1 cellular context compared by ENCODE assay signal in the genomic region with DNA sequence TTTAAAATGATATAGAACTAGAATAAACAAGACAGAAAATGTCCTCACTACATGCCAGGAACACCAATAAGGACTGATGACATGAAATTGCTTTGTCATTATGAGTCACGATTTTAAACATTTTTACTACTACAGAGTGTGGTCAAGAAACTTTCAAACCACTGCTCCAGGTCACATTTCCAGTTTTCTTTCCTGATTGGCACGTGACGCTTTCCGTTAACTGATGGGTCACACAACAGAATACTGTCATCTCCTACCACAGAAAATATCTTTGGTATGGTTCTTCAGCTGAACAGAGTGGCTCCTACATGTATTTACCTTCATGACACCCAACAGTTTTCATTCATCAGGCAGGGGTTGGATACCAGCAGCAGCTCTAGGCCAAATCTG.
A peak's percentile ranks its signal among the peaks of the same experiment; 100 is the strongest.
TF ChIP-seq lines count a peak whose summit lies in the region.

No MANE protein-coding gene starts in this region.

TF ChIP-seq in K562, 482 proteins besides CTCF, POLR2A, EP300 and RAD21 (continued from another document and continues in another):
- TF ChIP-seq, protein P1, sequence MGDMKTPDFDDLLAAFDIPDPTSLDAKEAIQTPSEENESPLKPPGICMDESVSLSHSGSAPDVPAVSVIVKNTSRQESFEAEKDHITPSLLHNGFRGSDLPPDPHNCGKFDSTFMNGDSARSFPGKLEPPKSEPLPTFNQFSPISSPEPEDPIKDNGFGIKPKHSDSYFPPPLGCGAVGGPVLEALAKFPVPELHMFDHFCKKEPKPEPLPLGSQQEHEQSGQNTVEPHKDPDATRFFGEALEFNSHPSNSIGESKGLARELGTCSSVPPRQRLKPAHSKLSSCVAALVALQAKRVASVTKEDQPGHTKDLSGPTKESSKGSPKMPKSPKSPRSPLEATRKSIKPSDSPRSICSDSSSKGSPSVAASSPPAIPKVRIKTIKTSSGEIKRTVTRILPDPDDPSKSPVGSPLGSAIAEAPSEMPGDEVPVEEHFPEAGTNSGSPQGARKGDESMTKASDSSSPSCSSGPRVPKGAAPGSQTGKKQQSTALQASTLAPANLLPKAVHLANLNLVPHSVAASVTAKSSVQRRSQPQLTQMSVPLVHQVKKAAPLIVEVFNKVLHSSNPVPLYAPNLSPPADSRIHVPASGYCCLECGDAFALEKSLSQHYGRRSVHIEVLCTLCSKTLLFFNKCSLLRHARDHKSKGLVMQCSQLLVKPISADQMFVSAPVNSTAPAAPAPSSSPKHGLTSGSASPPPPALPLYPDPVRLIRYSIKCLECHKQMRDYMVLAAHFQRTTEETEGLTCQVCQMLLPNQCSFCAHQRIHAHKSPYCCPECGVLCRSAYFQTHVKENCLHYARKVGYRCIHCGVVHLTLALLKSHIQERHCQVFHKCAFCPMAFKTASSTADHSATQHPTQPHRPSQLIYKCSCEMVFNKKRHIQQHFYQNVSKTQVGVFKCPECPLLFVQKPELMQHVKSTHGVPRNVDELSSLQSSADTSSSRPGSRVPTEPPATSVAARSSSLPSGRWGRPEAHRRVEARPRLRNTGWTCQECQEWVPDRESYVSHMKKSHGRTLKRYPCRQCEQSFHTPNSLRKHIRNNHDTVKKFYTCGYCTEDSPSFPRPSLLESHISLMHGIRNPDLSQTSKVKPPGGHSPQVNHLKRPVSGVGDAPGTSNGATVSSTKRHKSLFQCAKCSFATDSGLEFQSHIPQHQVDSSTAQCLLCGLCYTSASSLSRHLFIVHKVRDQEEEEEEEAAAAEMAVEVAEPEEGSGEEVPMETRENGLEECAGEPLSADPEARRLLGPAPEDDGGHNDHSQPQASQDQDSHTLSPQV (IDR thresholded peaks at IDR 0.05) = peak; percentile 86
- TF ChIP-seq, protein P2, sequence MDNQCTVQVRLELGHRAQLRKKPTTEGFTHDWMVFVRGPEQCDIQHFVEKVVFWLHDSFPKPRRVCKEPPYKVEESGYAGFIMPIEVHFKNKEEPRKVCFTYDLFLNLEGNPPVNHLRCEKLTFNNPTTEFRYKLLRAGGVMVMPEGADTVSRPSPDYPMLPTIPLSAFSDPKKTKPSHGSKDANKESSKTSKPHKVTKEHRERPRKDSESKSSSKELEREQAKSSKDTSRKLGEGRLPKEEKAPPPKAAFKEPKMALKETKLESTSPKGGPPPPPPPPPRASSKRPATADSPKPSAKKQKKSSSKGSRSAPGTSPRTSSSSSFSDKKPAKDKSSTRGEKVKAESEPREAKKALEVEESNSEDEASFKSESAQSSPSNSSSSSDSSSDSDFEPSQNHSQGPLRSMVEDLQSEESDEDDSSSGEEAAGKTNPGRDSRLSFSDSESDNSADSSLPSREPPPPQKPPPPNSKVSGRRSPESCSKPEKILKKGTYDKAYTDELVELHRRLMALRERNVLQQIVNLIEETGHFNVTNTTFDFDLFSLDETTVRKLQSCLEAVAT (IDR thresholded peaks at IDR 0.05) = no peak
- TF ChIP-seq BRD4 (IDR thresholded peaks at IDR 0.05) = no peak
- TF ChIP-seq, protein P3, sequence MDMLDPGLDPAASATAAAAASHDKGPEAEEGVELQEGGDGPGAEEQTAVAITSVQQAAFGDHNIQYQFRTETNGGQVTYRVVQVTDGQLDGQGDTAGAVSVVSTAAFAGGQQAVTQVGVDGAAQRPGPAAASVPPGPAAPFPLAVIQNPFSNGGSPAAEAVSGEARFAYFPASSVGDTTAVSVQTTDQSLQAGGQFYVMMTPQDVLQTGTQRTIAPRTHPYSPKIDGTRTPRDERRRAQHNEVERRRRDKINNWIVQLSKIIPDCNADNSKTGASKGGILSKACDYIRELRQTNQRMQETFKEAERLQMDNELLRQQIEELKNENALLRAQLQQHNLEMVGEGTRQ (CRISPR knock-in tag; IDR thresholded peaks at IDR 0.05) = peak; percentile 67
- no peak for TF ChIP-seq ZNF780A (CRISPR knock-in tag; IDR thresholded peaks at IDR 0.05)
- TF ChIP-seq, protein P4, sequence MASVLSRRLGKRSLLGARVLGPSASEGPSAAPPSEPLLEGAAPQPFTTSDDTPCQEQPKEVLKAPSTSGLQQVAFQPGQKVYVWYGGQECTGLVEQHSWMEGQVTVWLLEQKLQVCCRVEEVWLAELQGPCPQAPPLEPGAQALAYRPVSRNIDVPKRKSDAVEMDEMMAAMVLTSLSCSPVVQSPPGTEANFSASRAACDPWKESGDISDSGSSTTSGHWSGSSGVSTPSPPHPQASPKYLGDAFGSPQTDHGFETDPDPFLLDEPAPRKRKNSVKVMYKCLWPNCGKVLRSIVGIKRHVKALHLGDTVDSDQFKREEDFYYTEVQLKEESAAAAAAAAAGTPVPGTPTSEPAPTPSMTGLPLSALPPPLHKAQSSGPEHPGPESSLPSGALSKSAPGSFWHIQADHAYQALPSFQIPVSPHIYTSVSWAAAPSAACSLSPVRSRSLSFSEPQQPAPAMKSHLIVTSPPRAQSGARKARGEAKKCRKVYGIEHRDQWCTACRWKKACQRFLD (CRISPR knock-in tag; IDR thresholded peaks at IDR 0.05) = 0 out of 2 replicates have a peak, but pooled peaks have one; percentile 30
- TF ChIP-seq, protein P5, sequence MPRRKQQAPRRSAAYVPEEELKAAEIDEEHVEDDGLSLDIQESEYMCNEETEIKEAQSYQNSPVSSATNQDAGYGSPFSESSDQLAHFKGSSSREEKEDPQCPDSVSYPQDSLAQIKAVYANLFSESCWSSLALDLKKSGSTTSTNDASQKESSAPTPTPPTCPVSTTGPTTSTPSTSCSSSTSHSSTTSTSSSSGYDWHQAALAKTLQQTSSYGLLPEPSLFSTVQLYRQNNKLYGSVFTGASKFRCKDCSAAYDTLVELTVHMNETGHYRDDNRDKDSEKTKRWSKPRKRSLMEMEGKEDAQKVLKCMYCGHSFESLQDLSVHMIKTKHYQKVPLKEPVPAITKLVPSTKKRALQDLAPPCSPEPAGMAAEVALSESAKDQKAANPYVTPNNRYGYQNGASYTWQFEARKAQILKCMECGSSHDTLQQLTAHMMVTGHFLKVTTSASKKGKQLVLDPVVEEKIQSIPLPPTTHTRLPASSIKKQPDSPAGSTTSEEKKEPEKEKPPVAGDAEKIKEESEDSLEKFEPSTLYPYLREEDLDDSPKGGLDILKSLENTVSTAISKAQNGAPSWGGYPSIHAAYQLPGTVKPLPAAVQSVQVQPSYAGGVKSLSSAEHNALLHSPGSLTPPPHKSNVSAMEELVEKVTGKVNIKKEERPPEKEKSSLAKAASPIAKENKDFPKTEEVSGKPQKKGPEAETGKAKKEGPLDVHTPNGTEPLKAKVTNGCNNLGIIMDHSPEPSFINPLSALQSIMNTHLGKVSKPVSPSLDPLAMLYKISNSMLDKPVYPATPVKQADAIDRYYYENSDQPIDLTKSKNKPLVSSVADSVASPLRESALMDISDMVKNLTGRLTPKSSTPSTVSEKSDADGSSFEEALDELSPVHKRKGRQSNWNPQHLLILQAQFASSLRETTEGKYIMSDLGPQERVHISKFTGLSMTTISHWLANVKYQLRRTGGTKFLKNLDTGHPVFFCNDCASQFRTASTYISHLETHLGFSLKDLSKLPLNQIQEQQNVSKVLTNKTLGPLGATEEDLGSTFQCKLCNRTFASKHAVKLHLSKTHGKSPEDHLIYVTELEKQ (CRISPR knock-in tag; IDR thresholded peaks at IDR 0.05) = no peak
- TF ChIP-seq C11orf30 (IDR thresholded peaks at IDR 0.05; ENCODE audit: low read depth) = peak; percentile 85
- TF ChIP-seq CBFA2T2 (conservative IDR thresholded peaks at IDR 0.05) = 0 out of 2 replicates have a peak, but pooled peaks have one; percentile 18
- no peak for TF ChIP-seq PPARD (CRISPR knock-in tag; IDR thresholded peaks at IDR 0.05)
- TF ChIP-seq ZNF184 (CRISPR knock-in tag; IDR thresholded peaks at IDR 0.05) = no peak
- peak; percentile 61; the same call in 1 of the 2 replicates for TF ChIP-seq FOXM1 (IDR thresholded peaks at IDR 0.05; ENCODE audit: low read depth)
- no peak for TF ChIP-seq FOXM1 (CRISPR knock-in tag; IDR thresholded peaks at IDR 0.05; ENCODE audit: low read depth)
- no peak for TF ChIP-seq PURB (CRISPR knock-in tag; IDR thresholded peaks at IDR 0.05; ENCODE audit: low read depth)
- TF ChIP-seq MAFK (IDR thresholded peaks at IDR 0.05; ENCODE audit: low read length) = peak; percentile 69; the same call in 1 of the 2 replicates
- TF ChIP-seq FOSL1 (tag; conservative IDR thresholded peaks at IDR 0.05) = peak; percentile 87
- TF ChIP-seq, protein P6, sequence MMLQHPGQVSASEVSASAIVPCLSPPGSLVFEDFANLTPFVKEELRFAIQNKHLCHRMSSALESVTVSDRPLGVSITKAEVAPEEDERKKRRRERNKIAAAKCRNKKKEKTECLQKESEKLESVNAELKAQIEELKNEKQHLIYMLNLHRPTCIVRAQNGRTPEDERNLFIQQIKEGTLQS (IDR thresholded peaks at IDR 0.05) = peak; percentile 84
- TF ChIP-seq, protein P6 (CRISPR knock-in tag; conservative IDR thresholded peaks at IDR 0.05) = no peak
- no peak for TF ChIP-seq TAF1 (IDR thresholded peaks at IDR 0.05; ENCODE audit: control insufficient read depth, extremely low read depth, insufficient read depth, low read length, severe bottlenecking)
- TF ChIP-seq, protein P7, sequence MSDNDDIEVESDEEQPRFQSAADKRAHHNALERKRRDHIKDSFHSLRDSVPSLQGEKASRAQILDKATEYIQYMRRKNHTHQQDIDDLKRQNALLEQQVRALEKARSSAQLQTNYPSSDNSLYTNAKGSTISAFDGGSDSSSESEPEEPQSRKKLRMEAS (CRISPR knock-in tag; IDR thresholded peaks at IDR 0.05) = no peak
- peak; percentile 17 for TF ChIP-seq TAF9B (IDR thresholded peaks at IDR 0.05; ENCODE audit: partially characterized antibody)
- no peak for TF ChIP-seq PYGO2 (tag; IDR thresholded peaks at IDR 0.05)
- TF ChIP-seq WHSC1 (IDR thresholded peaks at IDR 0.05; ENCODE audit: low read length) = no peak
- TF ChIP-seq, protein P8, sequence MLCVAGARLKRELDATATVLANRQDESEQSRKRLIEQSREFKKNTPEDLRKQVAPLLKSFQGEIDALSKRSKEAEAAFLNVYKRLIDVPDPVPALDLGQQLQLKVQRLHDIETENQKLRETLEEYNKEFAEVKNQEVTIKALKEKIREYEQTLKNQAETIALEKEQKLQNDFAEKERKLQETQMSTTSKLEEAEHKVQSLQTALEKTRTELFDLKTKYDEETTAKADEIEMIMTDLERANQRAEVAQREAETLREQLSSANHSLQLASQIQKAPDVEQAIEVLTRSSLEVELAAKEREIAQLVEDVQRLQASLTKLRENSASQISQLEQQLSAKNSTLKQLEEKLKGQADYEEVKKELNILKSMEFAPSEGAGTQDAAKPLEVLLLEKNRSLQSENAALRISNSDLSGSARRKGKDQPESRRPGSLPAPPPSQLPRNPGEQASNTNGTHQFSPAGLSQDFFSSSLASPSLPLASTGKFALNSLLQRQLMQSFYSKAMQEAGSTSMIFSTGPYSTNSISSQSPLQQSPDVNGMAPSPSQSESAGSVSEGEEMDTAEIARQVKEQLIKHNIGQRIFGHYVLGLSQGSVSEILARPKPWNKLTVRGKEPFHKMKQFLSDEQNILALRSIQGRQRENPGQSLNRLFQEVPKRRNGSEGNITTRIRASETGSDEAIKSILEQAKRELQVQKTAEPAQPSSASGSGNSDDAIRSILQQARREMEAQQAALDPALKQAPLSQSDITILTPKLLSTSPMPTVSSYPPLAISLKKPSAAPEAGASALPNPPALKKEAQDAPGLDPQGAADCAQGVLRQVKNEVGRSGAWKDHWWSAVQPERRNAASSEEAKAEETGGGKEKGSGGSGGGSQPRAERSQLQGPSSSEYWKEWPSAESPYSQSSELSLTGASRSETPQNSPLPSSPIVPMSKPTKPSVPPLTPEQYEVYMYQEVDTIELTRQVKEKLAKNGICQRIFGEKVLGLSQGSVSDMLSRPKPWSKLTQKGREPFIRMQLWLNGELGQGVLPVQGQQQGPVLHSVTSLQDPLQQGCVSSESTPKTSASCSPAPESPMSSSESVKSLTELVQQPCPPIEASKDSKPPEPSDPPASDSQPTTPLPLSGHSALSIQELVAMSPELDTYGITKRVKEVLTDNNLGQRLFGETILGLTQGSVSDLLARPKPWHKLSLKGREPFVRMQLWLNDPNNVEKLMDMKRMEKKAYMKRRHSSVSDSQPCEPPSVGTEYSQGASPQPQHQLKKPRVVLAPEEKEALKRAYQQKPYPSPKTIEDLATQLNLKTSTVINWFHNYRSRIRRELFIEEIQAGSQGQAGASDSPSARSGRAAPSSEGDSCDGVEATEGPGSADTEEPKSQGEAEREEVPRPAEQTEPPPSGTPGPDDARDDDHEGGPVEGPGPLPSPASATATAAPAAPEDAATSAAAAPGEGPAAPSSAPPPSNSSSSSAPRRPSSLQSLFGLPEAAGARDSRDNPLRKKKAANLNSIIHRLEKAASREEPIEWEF (CRISPR knock-in tag; IDR thresholded peaks at IDR 0.05) = no peak
- TF ChIP-seq EP400 (IDR thresholded peaks at IDR 0.05) = peak; percentile 30
- TF ChIP-seq EGR1 (conservative IDR thresholded peaks at IDR 0.05) = no peak
- no peak for TF ChIP-seq RBM22 (IDR thresholded peaks at IDR 0.05; ENCODE audit: low read depth, low read length, poor library complexity, severe bottlenecking)
- TF ChIP-seq NR2C2 (CRISPR knock-in tag; IDR thresholded peaks at IDR 0.05) = no peak
- TF ChIP-seq NR2C2 (tag; IDR thresholded peaks at IDR 0.05) = peak; percentile 55
- TF ChIP-seq NCOA6 (IDR thresholded peaks at IDR 0.05) = no peak
- TF ChIP-seq KDM1A (IDR thresholded peaks at IDR 0.05) = peak; percentile 37 to 40; a peak in 1 of 4 replicates
- TF ChIP-seq STAG1 (CRISPR knock-in tag; IDR thresholded peaks at IDR 0.05; ENCODE audit: borderline replicate concordance) = no peak
- TF ChIP-seq ESRRA (IDR thresholded peaks at IDR 0.05; ENCODE audit: borderline replicate concordance, low read depth) = no peak
- no peak for TF ChIP-seq NR2F6 (CRISPR knock-in tag; IDR thresholded peaks at IDR 0.05)
- peak; percentile 45; the same call in 1 of the 2 replicates for TF ChIP-seq SOX6 (IDR thresholded peaks at IDR 0.05)
- no peak for TF ChIP-seq ZNF232 (CRISPR knock-in tag; IDR thresholded peaks at IDR 0.05)
- TF ChIP-seq ZNF717 (CRISPR knock-in tag; IDR thresholded peaks at IDR 0.05) = no peak
- TF ChIP-seq ZNF583 (CRISPR knock-in tag; IDR thresholded peaks at IDR 0.05) = no peak
- peak; percentile 82 for TF ChIP-seq JUND (IDR thresholded peaks at IDR 0.05; ENCODE audit: borderline replicate concordance, low read depth, low read length)
- TF ChIP-seq JUND (tag; IDR thresholded peaks at IDR 0.05; ENCODE audit: borderline replicate concordance, low read depth, low read length) = peak; percentile 82
- no peak for TF ChIP-seq MTA3 (IDR thresholded peaks at IDR 0.05; ENCODE audit: borderline replicate concordance)
- TF ChIP-seq POLR2AphosphoS5 (IDR thresholded peaks at IDR 0.05; ENCODE audit: control insufficient read depth, insufficient read depth, low read depth, low read length) = no peak
- TF ChIP-seq NCOR1 (IDR thresholded peaks at IDR 0.05) = no peak
